In genomic region chr3:74129056-74129455, GRCh38 we compare ENCODE assay signal across 24 cellular contexts.
"Had no signal": no experiment of that assay in that cellular context is flagged by ENCODE, and none has a peak within 500 bp of the region (broad histone marks: within the 10 kb centered on the region; RNA-seq: fewer than 3 reads in every experiment).

No MANE protein-coding gene starts in this region.

- ATAC-seq: activated CD4-positive, CD25-positive, alpha-beta regulatory T cell treated with anti-CD3 and anti-CD28 coated beads, Interleukin-2, amount 50 U/mL, for 24 hours; activated CD8-positive, alpha-beta T cell treated with anti-CD3 and anti-CD28 coated beads for 36 hours; activated T-cell treated with anti-CD3 and anti-CD28 coated beads, Interleukin-2, amount 50 U/mL, for 4 hours; activated T-helper 17 cell treated with anti-CD3 and anti-CD28 coated beads, Interleukin-2, amount 50 U/mL, for 72 hours; esophagus mucosa had no signal

- DNase-seq: activated B cell treated with CpG ODN at 0.5 μM for 24 hours; activated CD4-positive, alpha-beta T cell treated with anti-CD3 and anti-CD28 coated beads for 48 hours; activated CD4-positive, alpha-beta T cell treated with anti-CD3 and anti-CD28 coated beads, Interleukin-2, amount 50 U/mL, for 1 hour; activated CD4-positive, alpha-beta T cell treated with anti-CD3 and anti-CD28 coated beads, Interleukin-2, amount 50 U/mL, for 48 hours; activated CD8-positive, alpha-beta memory T cell treated with anti-CD3 and anti-CD28 coated beads for 24 hours; activated CD8-positive, alpha-beta T cell treated with anti-CD3 and anti-CD28 coated beads for 36 hours; activated effector memory CD4-positive, alpha-beta T cell treated with Interleukin-2 at 50 U/mL for 16 hours; activated gamma-delta T cell treated with Interleukin-2 at 50 U/mL for 16 hours; activated naive CD4-positive, alpha-beta T cell treated with anti-CD3 and anti-CD28 coated beads, Interleukin-2, amount 50 U/mL, for 16 hours; activated naive CD4-positive, alpha-beta T cell treated with Interleukin-2 at 50 U/mL for 16 hours; activated T-cell treated with anti-CD3 and anti-CD28 coated beads, Interleukin-2, amount 50 U/mL, for 4 hours; amniotic stem cell; anterior cingulate cortex; brain microvascular endothelial cell; effector memory CD4-positive, alpha-beta T cell; endodermal cell; foreskin fibroblast; head of caudate nucleus; hippocampal formation; T1000; WERI-Rb-1 had no signal
